In genomic region chrX:67732864-67733263, GRCh38 we compare ENCODE assay signal across 1 cellular context.
TF ChIP-seq lines count a peak whose summit lies in the region.

No MANE protein-coding gene starts in this region.

TF ChIP-seq in GM23338, 12 proteins besides CTCF, POLR2A, EP300 and RAD21 (continued from another document):
- TF ChIP-seq, protein P1, sequence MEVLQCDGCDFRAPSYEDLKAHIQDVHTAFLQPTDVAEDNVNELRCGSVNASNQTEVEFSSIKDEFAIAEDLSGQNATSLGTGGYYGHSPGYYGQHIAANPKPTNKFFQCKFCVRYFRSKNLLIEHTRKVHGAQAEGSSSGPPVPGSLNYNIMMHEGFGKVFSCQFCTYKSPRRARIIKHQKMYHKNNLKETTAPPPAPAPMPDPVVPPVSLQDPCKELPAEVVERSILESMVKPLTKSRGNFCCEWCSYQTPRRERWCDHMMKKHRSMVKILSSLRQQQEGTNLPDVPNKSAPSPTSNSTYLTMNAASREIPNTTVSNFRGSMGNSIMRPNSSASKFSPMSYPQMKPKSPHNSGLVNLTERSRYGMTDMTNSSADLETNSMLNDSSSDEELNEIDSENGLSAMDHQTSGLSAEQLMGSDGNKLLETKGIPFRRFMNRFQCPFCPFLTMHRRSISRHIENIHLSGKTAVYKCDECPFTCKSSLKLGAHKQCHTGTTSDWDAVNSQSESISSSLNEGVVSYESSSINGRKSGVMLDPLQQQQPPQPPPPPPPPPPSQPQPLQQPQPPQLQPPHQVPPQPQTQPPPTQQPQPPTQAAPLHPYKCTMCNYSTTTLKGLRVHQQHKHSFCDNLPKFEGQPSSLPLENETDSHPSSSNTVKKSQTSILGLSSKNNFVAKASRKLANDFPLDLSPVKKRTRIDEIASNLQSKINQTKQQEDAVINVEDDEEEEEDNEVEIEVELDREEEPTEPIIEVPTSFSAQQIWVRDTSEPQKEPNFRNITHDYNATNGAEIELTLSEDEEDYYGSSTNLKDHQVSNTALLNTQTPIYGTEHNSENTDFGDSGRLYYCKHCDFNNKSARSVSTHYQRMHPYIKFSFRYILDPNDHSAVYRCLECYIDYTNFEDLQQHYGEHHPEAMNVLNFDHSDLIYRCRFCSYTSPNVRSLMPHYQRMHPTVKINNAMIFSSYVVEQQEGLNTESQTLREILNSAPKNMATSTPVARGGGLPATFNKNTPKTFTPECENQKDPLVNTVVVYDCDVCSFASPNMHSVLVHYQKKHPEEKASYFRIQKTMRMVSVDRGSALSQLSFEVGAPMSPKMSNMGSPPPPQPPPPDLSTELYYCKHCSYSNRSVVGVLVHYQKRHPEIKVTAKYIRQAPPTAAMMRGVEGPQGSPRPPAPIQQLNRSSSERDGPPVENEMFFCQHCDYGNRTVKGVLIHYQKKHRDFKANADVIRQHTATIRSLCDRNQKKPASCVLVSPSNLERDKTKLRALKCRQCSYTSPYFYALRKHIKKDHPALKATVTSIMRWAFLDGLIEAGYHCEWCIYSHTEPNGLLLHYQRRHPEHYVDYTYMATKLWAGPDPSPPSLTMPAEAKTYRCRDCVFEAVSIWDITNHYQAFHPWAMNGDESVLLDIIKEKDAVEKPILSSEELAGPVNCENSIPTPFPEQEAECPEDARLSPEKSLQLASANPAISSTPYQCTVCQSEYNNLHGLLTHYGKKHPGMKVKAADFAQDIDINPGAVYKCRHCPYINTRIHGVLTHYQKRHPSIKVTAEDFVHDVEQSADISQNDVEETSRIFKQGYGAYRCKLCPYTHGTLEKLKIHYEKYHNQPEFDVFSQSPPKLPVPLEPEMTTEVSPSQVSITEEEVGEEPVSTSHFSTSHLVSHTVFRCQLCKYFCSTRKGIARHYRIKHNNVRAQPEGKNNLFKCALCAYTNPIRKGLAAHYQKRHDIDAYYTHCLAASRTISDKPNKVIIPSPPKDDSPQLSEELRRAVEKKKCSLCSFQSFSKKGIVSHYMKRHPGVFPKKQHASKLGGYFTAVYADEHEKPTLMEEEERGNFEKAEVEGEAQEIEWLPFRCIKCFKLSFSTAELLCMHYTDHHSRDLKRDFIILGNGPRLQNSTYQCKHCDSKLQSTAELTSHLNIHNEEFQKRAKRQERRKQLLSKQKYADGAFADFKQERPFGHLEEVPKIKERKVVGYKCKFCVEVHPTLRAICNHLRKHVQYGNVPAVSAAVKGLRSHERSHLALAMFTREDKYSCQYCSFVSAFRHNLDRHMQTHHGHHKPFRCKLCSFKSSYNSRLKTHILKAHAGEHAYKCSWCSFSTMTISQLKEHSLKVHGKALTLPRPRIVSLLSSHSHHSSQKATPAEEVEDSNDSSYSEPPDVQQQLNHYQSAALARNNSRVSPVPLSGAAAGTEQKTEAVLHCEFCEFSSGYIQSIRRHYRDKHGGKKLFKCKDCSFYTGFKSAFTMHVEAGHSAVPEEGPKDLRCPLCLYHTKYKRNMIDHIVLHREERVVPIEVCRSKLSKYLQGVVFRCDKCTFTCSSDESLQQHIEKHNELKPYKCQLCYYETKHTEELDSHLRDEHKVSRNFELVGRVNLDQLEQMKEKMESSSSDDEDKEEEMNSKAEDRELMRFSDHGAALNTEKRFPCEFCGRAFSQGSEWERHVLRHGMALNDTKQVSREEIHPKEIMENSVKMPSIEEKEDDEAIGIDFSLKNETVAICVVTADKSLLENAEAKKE (CRISPR knock-in tag; IDR thresholded peaks at IDR 0.05) = no peak
- TF ChIP-seq JUNB (IDR thresholded peaks at IDR 0.05; ENCODE audit: unreplicated experiment) = no peak
